In genomic region chr4:53714377-53715140, GRCh38 we compare ENCODE assay signal across 17 cellular contexts.
DNase-seq lines count a peak whose midpoint lies in the region; ATAC-seq and TF ChIP-seq lines count a peak whose summit lies in the region.
"Had no signal": no experiment of that assay in that cellular context is flagged by ENCODE, and none has a peak within 500 bp of the region (broad histone marks: within the 10 kb centered on the region; RNA-seq: fewer than 3 reads in every experiment).

No MANE protein-coding gene starts in this region.

- CTCF ChIA-PET in IMR-90 (lab: Yijun Ruan, JAX) = interaction anchor here (1.1 to 1.4 kb wide), 2 partner anchors 52 to 106 kb away, joined by 3 to 4 read pairs; no protein-coding TSS in a partner anchor

- H2BK5ac ChIP-seq in IMR-90 (ENCODE audit: low read depth, low read length, poor library complexity, severe bottlenecking) = peak overlapping the region; percentile 69

- in situ Hi-C loops in IMR-90 (cut with MboI; ENCODE audit: low sequenced_read_pairs) = loop anchor here (25.0 kb wide), 1 partner anchor 527 kb away; no protein-coding TSS in a partner anchor

- peak overlapping the region; percentile 92; the same call in 1 of the 2 replicates for H3K18ac ChIP-seq in IMR-90 (ENCODE audit: low read depth, low read length)

- no peaks in the 10 kb centered on the region for H4K20me1 ChIP-seq in IMR-90 (ENCODE audit: insufficient read depth, low read length)

- ATAC-seq in IMR-90 (ENCODE audit: low read depth) (peak; percentile 38), HG02870 (IDR thresholded peaks at IDR 0.05; ENCODE audit: unreplicated experiment) (no peak), GM19023 (IDR thresholded peaks at IDR 0.05; ENCODE audit: unreplicated experiment) (no peak)
- ATAC-seq: left lobe of liver, sciatic nerve had no signal

- no peak overlapping the region for H2AFZ ChIP-seq in IMR-90 (replicated peaks; ENCODE audit: low read length, poor library complexity)

- no peaks in the 10 kb centered on the region for H3K27me3 ChIP-seq in IMR-90 (ENCODE audit: control insufficient read depth, insufficient read depth, low read length)
- H3K27me3 ChIP-seq: esophagus squamous epithelium had no signal

- no peak for TF ChIP-seq POLR2A in IMR-90 (IDR thresholded peaks at IDR 0.05; ENCODE audit: low read depth, low read length)

- peaks cover 9% of the 10 kb centered on the region for H3K9me1 ChIP-seq in IMR-90 (ENCODE audit: insufficient read depth, low read length)

- H3K23ac ChIP-seq in IMR-90 (ENCODE audit: low read depth, low read length) = peak overlapping the region; percentile 39; the same call in 1 of the 2 replicates

- H4K91ac ChIP-seq in IMR-90 (ENCODE audit: insufficient read depth, low read depth, low read length) = peak overlapping the region; percentile 42; the same call in 1 of the 2 replicates

- no peak overlapping the region for H2AK9ac ChIP-seq in IMR-90 (replicated peaks; ENCODE audit: low read depth, low read length, poor library complexity)

- no peak overlapping the region for H3K56ac ChIP-seq in IMR-90 (ENCODE audit: extremely low read depth, insufficient read depth, low read length)

- H2BK120ac ChIP-seq in IMR-90 (ENCODE audit: low read depth, low read length) = peak overlapping the region; percentile 75

- H3K4ac ChIP-seq in IMR-90 (ENCODE audit: low read depth, low read length) = peak overlapping the region; percentile 70; the same call in 1 of the 2 replicates

- POLR2A ChIA-PET in IMR-90 (lab: Charles Lee; ENCODE audit: unreplicated experiment) = interaction anchor here (0.6 kb wide), 1 partner anchor 192 kb away, joined by 3 read pairs; no protein-coding TSS in a partner anchor

- no peak overlapping the region for H3K9ac ChIP-seq in IMR-90 (ENCODE audit: low read depth, low read length)

- H3K27ac ChIP-seq in IMR-90 (ENCODE audit: insufficient read depth, low read length) = no peak overlapping the region
- H3K27ac ChIP-seq: RWPE1 had no signal

- dilution Hi-C loops in IMR-90 (cut with HindIII; ENCODE audit: low sequenced_read_pairs, unreplicated experiment) = no loop called here

- no peaks in the 10 kb centered on the region for H3K9me3 ChIP-seq in IMR-90 (ENCODE audit: control insufficient read depth, insufficient read depth, low read length)
- H3K9me3 ChIP-seq: esophagus squamous epithelium had no signal

- peak overlapping the region; percentile 87; the same call in 1 of the 2 replicates for H2AK5ac ChIP-seq in IMR-90 (ENCODE audit: low read depth, low read length)

- H3K4me2 ChIP-seq in IMR-90 (ENCODE audit: low read depth, low read length) = no peak overlapping the region; the same call in 1 of the 2 replicates

- DNase-seq in AG10803 (ENCODE audit: low read depth) (peak; percentile 94), IMR-90 (peak; percentile 74), choroid plexus epithelial cell (ENCODE audit: low read depth) (peak; percentile 40), myocyte (ENCODE audit: low read depth) (peak; percentile 38), ureter (ENCODE audit: low spot score) (no peak)
- DNase-seq in activated naive CD4-positive, alpha-beta T cell (lab: John Stamatoyannopoulos, UW) = no peak
- DNase-seq: activated CD4-positive, alpha-beta T cell treated with anti-CD3 and anti-CD28 coated beads, Interleukin-2, amount 50 U/mL, for 4 hours; esophagus squamous epithelium; NCI-H1105 treated with DMSO at 0.1 percent for 48 hours; occipital lobe; stimulated activated CD4-positive, alpha-beta T cell treated with anti-CD3 and anti-CD28 coated beads, Interleukin-2, amount 100 ng/mL, for 48 hours; substantia nigra had no signal

- TF ChIP-seq RAD21 in IMR-90 (IDR thresholded peaks at IDR 0.05; ENCODE audit: low read length) = no peak

- H2BK20ac ChIP-seq in IMR-90 (ENCODE audit: low read depth, low read length) = peak overlapping the region; percentile 87

- peaks cover 28% of the 10 kb centered on the region for H3K4me1 ChIP-seq in IMR-90 (ENCODE audit: control insufficient read depth, insufficient read depth, low read length)
- H3K4me1 ChIP-seq: esophagus squamous epithelium had no signal

- peak overlapping the region; percentile 83; the same call in 1 of the 2 replicates for H4K5ac ChIP-seq in IMR-90 (ENCODE audit: low read depth, low read length)

- peak overlapping the region; percentile 73 for H3K14ac ChIP-seq in IMR-90 (replicated peaks; ENCODE audit: low read depth, low read length)

- no peaks in the 10 kb centered on the region for H3K36me3 ChIP-seq in IMR-90 (ENCODE audit: control insufficient read depth, insufficient read depth, low read length)
- H3K36me3 ChIP-seq: esophagus squamous epithelium had no signal

- no TSS peak for BruUV-seq in IMR-90 (replicated peaks; lab: Mats Ljungman, UMichigan)

- intact Hi-C loops in IMR-90 (cut with micrococcal nuclease) = no loop called here

- TF ChIP-seq CTCF in AG10803 (conservative IDR thresholded peaks at IDR 0.05; ENCODE audit: low read length) = no peak
- TF ChIP-seq CTCF in IMR-90 (conservative IDR thresholded peaks at IDR 0.05; ENCODE audit: low read depth, low read length) = no peak
- no peak for TF ChIP-seq CTCF in choroid plexus epithelial cell (conservative IDR thresholded peaks at IDR 0.05; ENCODE audit: low read depth, low read length)

- peak overlapping the region in 1 of 2 experiments; percentile 32; a peak in 1 of 4 replicates for H4K8ac ChIP-seq in IMR-90 (ENCODE audit: low read depth in 2 of 2, low read length in 2 of 2)

- H2BK15ac ChIP-seq in IMR-90 (ENCODE audit: low read depth, low read length) = peak overlapping the region; percentile 90

- WGBS in IMR-90 (ENCODE audit: extremely low coverage in 2 of 2, insufficient read length in 1 of 2), 2 experiments = 42% methylated on average over 2 of the region's 6 CpGs; no CpG with 5 or more reads in 1 of the 2 experiments

- no peaks in the 10 kb centered on the region for H3K79me1 ChIP-seq in IMR-90 (ENCODE audit: low read depth in 1 of 2, low read length in 2 of 2)

- H3K4me3 ChIP-seq in AG10803 (ENCODE audit: low read length) = no peak overlapping the region
- no peak overlapping the region for H3K4me3 ChIP-seq in IMR-90 (ENCODE audit: insufficient read depth, low read depth, low read length)
- no peak overlapping the region for H3K4me3 ChIP-seq in choroid plexus epithelial cell (ENCODE audit: low read depth, low read length)
- H3K4me3 ChIP-seq: esophagus squamous epithelium had no signal

TF ChIP-seq in IMR-90, 13 proteins besides CTCF, POLR2A, EP300 and RAD21:
- no peak for TF ChIP-seq CEBPB (IDR thresholded peaks at IDR 0.05; ENCODE audit: low read depth, low read length)
- no peak for TF ChIP-seq FOS (IDR thresholded peaks at IDR 0.05; ENCODE audit: low read depth, low read length)
- peak; percentile 91 for TF ChIP-seq BHLHE40 (IDR thresholded peaks at IDR 0.05; ENCODE audit: low read depth, low read length)

Comparison
In these comparisons a context has a peak if more than half of its experiments do, and no peak if none do; other contexts are left out.
1. DNase-seq: peak in AG10803 (single experiment), IMR-90 (single experiment), choroid plexus epithelial cell (single experiment) and myocyte (single experiment); none in activated naive CD4-positive, alpha-beta T cell (0 of 4) and ureter (single experiment).